ENCODE assay signal across 9 cellular contexts in genomic region chr17:80005360-80006338, GRCh38. TPM values are rescaled to one million over a fixed set of nuclear protein-coding genes. Genes with fewer than 3 reads are reported as not detected.
DNase-seq lines count a peak whose midpoint lies in the region; ATAC-seq, FAIRE-seq and TF ChIP-seq lines count a peak whose summit lies in the region.
"Had no signal": no experiment of that assay in that cellular context is flagged by ENCODE, and none has a peak within 500 bp of the region (broad histone marks: within the 10 kb centered on the region; RNA-seq: fewer than 3 reads in every experiment).

No MANE protein-coding gene starts in this region.

- no peaks in the 10 kb centered on the region for H3K36me3 Mint-ChIP-seq in CD14-positive monocyte

- intact Hi-C loops in CD14-positive monocyte (cut with micrococcal nuclease) = no loop called here
- intact Hi-C loops in Right ventricle myocardium superior (cut with DNase I) = no loop called here

- no peaks in the 10 kb centered on the region for H3K9me3 Mint-ChIP-seq in CD14-positive monocyte

- no peak for FAIRE-seq in RCC 7860 (lab: Jason Lieb, UNC)

- ATAC-seq in Right ventricle myocardium superior (ENCODE audit: poor library complexity) (peak; percentile 55), GM19452 (IDR thresholded peaks at IDR 0.05; ENCODE audit: unreplicated experiment) (no peak), GM21526 (IDR thresholded peaks at IDR 0.05; ENCODE audit: low FRiP score, unreplicated experiment) (no peak)

- no peaks in the 10 kb centered on the region; the same call in 1 of the 2 replicates for H3K36me3 ChIP-seq in HAP-1 (replicated peaks)

- peak; percentile 100 for TF ChIP-seq CTCF in CD14-positive monocyte (IDR thresholded peaks at IDR 0.05)

- peak overlapping the region in 2 of 7 donors; percentile 52 to 80 for H3K27ac Mint-ChIP-seq in CD14-positive monocyte

- H3K4me1 ChIP-seq in HAP-1 = peaks cover 7% of the 10 kb centered on the region

- no peaks in the 10 kb centered on the region for H3K27me3 ChIP-seq in HAP-1 (ENCODE audit: low read depth)

- H3K4me3 Mint-ChIP-seq in CD14-positive monocyte = peak overlapping the region in 1 of 2 donors; percentile 59

- H3K4me3 ChIP-seq in HAP-1 = peak overlapping the region; percentile 10; the same call in 1 of the 2 replicates

- H3K9me3 ChIP-seq in HAP-1 = no peaks in the 10 kb centered on the region

- in situ Hi-C loops in HAP-1 (cut with MboI; ENCODE audit: low sequenced_read_pairs) = no loop called here

- peaks cover 2 to 8% (median 5%) of the 10 kb centered on the region in 3 donors for H3K27me3 Mint-ChIP-seq in CD14-positive monocyte (ENCODE audit: low read depth in 3 of 3)

- no peak for DNase-seq in CD14-positive monocyte (ENCODE audit: low spot score)
- peak; percentile 25 to 76 for DNase-seq in HAP-1 (ENCODE audit: low spot score in 2 of 2)
- DNase-seq in RCC 7860 (ENCODE audit: low spot score) = peak; percentile 61
- peak in 3 of 4 experiments; percentile 17 to 51 (median 26) for DNase-seq in activated naive CD4-positive, alpha-beta T cell (lab: John Stamatoyannopoulos, UW)
- DNase-seq in Right ventricle myocardium superior = no peak
- DNase-seq in retina = peak; percentile 78

- peaks cover 7% of the 10 kb centered on the region for H3K4me1 Mint-ChIP-seq in CD14-positive monocyte

RNA-seq across cellular contexts. Expression of gene TBC1D16, which starts 30.0 kb away (rescaled TPM):
- polyA plus RNA-seq in CD14-positive monocyte = under 1 TPM; 0.11 to 0.27 TPM
- total RNA-seq in Right ventricle myocardium superior = 14.0 TPM

RNA-seq across cellular contexts. Expression of gene CCDC40, which starts 30.8 kb away (rescaled TPM):
- polyA plus RNA-seq in CD14-positive monocyte = under 1 TPM in 1 of 2 donors, not detected in 1; 0.21 TPM
- total RNA-seq in Right ventricle myocardium superior = 4.5 TPM
- total RNA-seq: T-helper 1 cell treated with Interleukin-12 subunit alpha and Interleukin-12 subunit beta and Interleukin-4 antibody, amounts not matched to agents 30 ng/mL and 1 ng/mL, for 36 hours had no signal

Comparison
In these comparisons a context has a peak if more than half of its experiments do, and no peak if none do; other contexts are left out.
1. DNase-seq: peak in HAP-1 (2 of 2), RCC 7860 (single experiment), activated naive CD4-positive, alpha-beta T cell (3 of 4) and retina (single experiment); none in CD14-positive monocyte (single experiment) and Right ventricle myocardium superior (single experiment).